ENCODE assay signal across 29 cellular contexts in the genomic region with DNA sequence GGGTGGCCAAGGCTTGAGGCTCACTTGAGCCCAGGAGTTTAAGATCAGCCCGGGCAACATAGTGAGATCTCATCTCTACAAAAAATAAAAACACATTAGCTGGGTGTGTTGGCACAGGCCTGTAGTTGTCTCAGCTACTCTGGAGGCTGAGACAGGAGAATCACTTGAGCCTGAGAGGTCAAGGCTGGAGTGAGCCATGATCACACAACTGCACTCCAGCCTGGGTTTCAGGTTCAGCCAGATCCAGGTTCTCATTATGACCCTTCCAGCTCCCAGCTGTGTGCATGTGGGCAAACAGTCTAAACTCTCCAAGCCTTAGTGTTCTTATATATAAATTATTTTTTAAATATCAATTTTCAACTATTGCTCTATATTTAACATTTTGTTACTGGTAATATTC.
"Had no signal": no experiment of that assay in that cellular context is flagged by ENCODE, and none has a peak within 500 bp of the region (broad histone marks: within the 10 kb centered on the region; RNA-seq: fewer than 3 reads in every experiment).

No MANE protein-coding gene starts in this region.

- DNase-seq: activated CD4-positive, alpha-beta memory T cell treated with anti-CD3 and anti-CD28 coated beads for 36 hours; activated CD4-positive, alpha-beta T cell treated with anti-CD3 and anti-CD28 coated beads for 36 hours; activated CD4-positive, alpha-beta T cell treated with anti-CD3 and anti-CD28 coated beads, Interleukin-2, amount 10 ng/mL, durations not matched to agents 24 days and 14 days; activated CD4-positive, CD25-positive, alpha-beta regulatory T cell; activated CD4-positive, CD25-positive, alpha-beta regulatory T cell treated with anti-CD3 and anti-CD28 coated beads, Interleukin-2, amount 50 U/mL, for 72 hours; activated CD8-positive, alpha-beta memory T cell treated with anti-CD3 and anti-CD28 coated beads, Interleukin-2, amount 10 ng/mL, durations not matched to agents 7 days and 5 days; activated CD8-positive, alpha-beta memory T cell treated with anti-CD3 and anti-CD28 coated beads, Interleukin-2, amount 50 U/mL, for 4 hours; activated CD8-positive, alpha-beta T cell treated with anti-CD3 and anti-CD28 coated beads, Interleukin-2, amount 10 ng/mL, durations not matched to agents 7 days and 5 days; activated gamma-delta T cell; activated naive CD4-positive, alpha-beta T cell; activated naive CD4-positive, alpha-beta T cell treated with anti-CD3 and anti-CD28 coated beads, Interleukin-2, amount 10 ng/mL, durations not matched to agents 7 days and 5 days; activated naive CD8-positive, alpha-beta T cell treated with anti-CD3 and anti-CD28 coated beads, Interleukin-2, amount 10 ng/mL, durations not matched to agents 7 days and 5 days; activated T-cell treated with anti-CD3 and anti-CD28 coated beads, Interleukin-2, amount 50 U/mL, for 24 hours; activated T-cell treated with anti-CD3 and anti-CD28 coated beads, Interleukin-2, amount 50 U/mL, for 72 hours; central memory CD4-positive, alpha-beta T cell; cerebellar nuclear complex; effector CD4-positive, alpha-beta T cell; effector memory CD8-positive, alpha-beta T cell; esophagus squamous epithelium; foreskin melanocyte; T-helper 2 cell had no signal

- H3K4me3 ChIP-seq: ascending aorta, breast epithelium, cardiac muscle cell, coronary artery, esophagus squamous epithelium, gastroesophageal sphincter had no signal

- ATAC-seq: activated CD4-positive, alpha-beta T cell treated with anti-CD3 and anti-CD28 coated beads for 36 hours; activated CD8-positive, alpha-beta memory T cell treated with anti-CD3 and anti-CD28 coated beads, Interleukin-2, amount 10 ng/mL, durations not matched to agents 7 days and 5 days; activated CD8-positive, alpha-beta T cell treated with anti-CD3 and anti-CD28 coated beads, Interleukin-2, amount 10 ng/mL, durations not matched to agents 7 days and 5 days; activated naive CD4-positive, alpha-beta T cell treated with anti-CD3 and anti-CD28 coated beads, Interleukin-2, amount 50 U/mL, for 72 hours; activated T-cell treated with anti-CD3 and anti-CD28 coated beads, Interleukin-2, amount 50 U/mL, for 72 hours; effector memory CD8-positive, alpha-beta T cell had no signal

- H3K27ac Mint-ChIP-seq: activated CD4-positive, alpha-beta memory T cell treated with anti-CD3 and anti-CD28 coated beads for 36 hours; activated CD4-positive, alpha-beta T cell treated with anti-CD3 and anti-CD28 coated beads for 36 hours; activated CD4-positive, alpha-beta T cell treated with anti-CD3 and anti-CD28 coated beads, Interleukin-2, amount 10 ng/mL, durations not matched to agents 24 days and 14 days; activated CD8-positive, alpha-beta memory T cell treated with anti-CD3 and anti-CD28 coated beads, Interleukin-2, amount 10 ng/mL, durations not matched to agents 7 days and 5 days; activated CD8-positive, alpha-beta T cell treated with anti-CD3 and anti-CD28 coated beads, Interleukin-2, amount 10 ng/mL, durations not matched to agents 7 days and 5 days; activated naive CD4-positive, alpha-beta T cell treated with anti-CD3 and anti-CD28 coated beads, Interleukin-2, amount 10 ng/mL, durations not matched to agents 7 days and 5 days; activated naive CD4-positive, alpha-beta T cell treated with anti-CD3 and anti-CD28 coated beads, Interleukin-2, amount 50 U/mL, for 72 hours; activated naive CD8-positive, alpha-beta T cell treated with anti-CD3 and anti-CD28 coated beads, Interleukin-2, amount 10 ng/mL, durations not matched to agents 7 days and 5 days; activated T-cell treated with anti-CD3 and anti-CD28 coated beads, Interleukin-2, amount 50 U/mL, for 24 hours; activated T-cell treated with anti-CD3 and anti-CD28 coated beads, Interleukin-2, amount 50 U/mL, for 72 hours; dendritic cell treated with granulocyte-macrophage colony-stimulating factor and Interleukin-4, amounts not matched to agents 40 ng/mL and 50 ng/mL, for 4 days; effector memory CD8-positive, alpha-beta T cell had no signal

- H3K4me1 Mint-ChIP-seq: activated CD4-positive, alpha-beta T cell treated with anti-CD3 and anti-CD28 coated beads for 36 hours; activated CD4-positive, alpha-beta T cell treated with anti-CD3 and anti-CD28 coated beads, Interleukin-2, amount 10 ng/mL, durations not matched to agents 24 days and 14 days; activated CD8-positive, alpha-beta memory T cell treated with anti-CD3 and anti-CD28 coated beads, Interleukin-2, amount 10 ng/mL, durations not matched to agents 7 days and 5 days; activated naive CD4-positive, alpha-beta T cell treated with anti-CD3 and anti-CD28 coated beads, Interleukin-2, amount 10 ng/mL, durations not matched to agents 7 days and 5 days; activated naive CD8-positive, alpha-beta T cell treated with anti-CD3 and anti-CD28 coated beads, Interleukin-2, amount 10 ng/mL, durations not matched to agents 7 days and 5 days had no signal

- H3K27me3 Mint-ChIP-seq: activated CD8-positive, alpha-beta memory T cell treated with anti-CD3 and anti-CD28 coated beads, Interleukin-2, amount 10 ng/mL, durations not matched to agents 7 days and 5 days; activated T-cell treated with anti-CD3 and anti-CD28 coated beads, Interleukin-2, amount 50 U/mL, for 24 hours; dendritic cell treated with granulocyte-macrophage colony-stimulating factor and Interleukin-4, amounts not matched to agents 40 ng/mL and 50 ng/mL, for 4 days had no signal

- H3K36me3 Mint-ChIP-seq: activated CD4-positive, alpha-beta memory T cell treated with anti-CD3 and anti-CD28 coated beads for 36 hours; activated CD8-positive, alpha-beta memory T cell treated with anti-CD3 and anti-CD28 coated beads, Interleukin-2, amount 10 ng/mL, durations not matched to agents 7 days and 5 days; activated naive CD4-positive, alpha-beta T cell treated with anti-CD3 and anti-CD28 coated beads, Interleukin-2, amount 10 ng/mL, durations not matched to agents 7 days and 5 days; activated naive CD4-positive, alpha-beta T cell treated with anti-CD3 and anti-CD28 coated beads, Interleukin-2, amount 50 U/mL, for 72 hours; activated naive CD8-positive, alpha-beta T cell treated with anti-CD3 and anti-CD28 coated beads, Interleukin-2, amount 10 ng/mL, durations not matched to agents 7 days and 5 days had no signal

- H3K27me3 ChIP-seq: ascending aorta, breast epithelium, cardiac muscle cell, esophagus squamous epithelium, gastroesophageal sphincter had no signal

- H3K9me3 Mint-ChIP-seq: activated CD4-positive, alpha-beta memory T cell treated with anti-CD3 and anti-CD28 coated beads for 36 hours; activated CD4-positive, alpha-beta T cell treated with anti-CD3 and anti-CD28 coated beads, Interleukin-2, amount 10 ng/mL, durations not matched to agents 24 days and 14 days; activated naive CD4-positive, alpha-beta T cell treated with anti-CD3 and anti-CD28 coated beads, Interleukin-2, amount 10 ng/mL, durations not matched to agents 7 days and 5 days; activated naive CD4-positive, alpha-beta T cell treated with anti-CD3 and anti-CD28 coated beads, Interleukin-2, amount 50 U/mL, for 72 hours; activated naive CD8-positive, alpha-beta T cell treated with anti-CD3 and anti-CD28 coated beads, Interleukin-2, amount 10 ng/mL, durations not matched to agents 7 days and 5 days; activated T-cell treated with anti-CD3 and anti-CD28 coated beads, Interleukin-2, amount 50 U/mL, for 24 hours; activated T-cell treated with anti-CD3 and anti-CD28 coated beads, Interleukin-2, amount 50 U/mL, for 72 hours; dendritic cell treated with granulocyte-macrophage colony-stimulating factor and Interleukin-4, amounts not matched to agents 40 ng/mL and 50 ng/mL, for 4 days; effector memory CD8-positive, alpha-beta T cell had no signal

- H3K27ac ChIP-seq: cardiac muscle cell, esophagus squamous epithelium, gastroesophageal sphincter had no signal

- H3K4me3 Mint-ChIP-seq: activated CD4-positive, alpha-beta memory T cell treated with anti-CD3 and anti-CD28 coated beads for 36 hours; activated CD4-positive, alpha-beta T cell treated with anti-CD3 and anti-CD28 coated beads for 36 hours; activated CD4-positive, alpha-beta T cell treated with anti-CD3 and anti-CD28 coated beads, Interleukin-2, amount 10 ng/mL, durations not matched to agents 24 days and 14 days; activated CD8-positive, alpha-beta memory T cell treated with anti-CD3 and anti-CD28 coated beads, Interleukin-2, amount 10 ng/mL, durations not matched to agents 7 days and 5 days; activated CD8-positive, alpha-beta T cell treated with anti-CD3 and anti-CD28 coated beads, Interleukin-2, amount 10 ng/mL, durations not matched to agents 7 days and 5 days; activated naive CD4-positive, alpha-beta T cell treated with anti-CD3 and anti-CD28 coated beads, Interleukin-2, amount 10 ng/mL, durations not matched to agents 7 days and 5 days; activated naive CD8-positive, alpha-beta T cell treated with anti-CD3 and anti-CD28 coated beads, Interleukin-2, amount 10 ng/mL, durations not matched to agents 7 days and 5 days; activated T-cell treated with anti-CD3 and anti-CD28 coated beads, Interleukin-2, amount 50 U/mL, for 24 hours; activated T-cell treated with anti-CD3 and anti-CD28 coated beads, Interleukin-2, amount 50 U/mL, for 72 hours; brain; dendritic cell treated with granulocyte-macrophage colony-stimulating factor and Interleukin-4, amounts not matched to agents 40 ng/mL and 50 ng/mL, for 4 days; effector memory CD8-positive, alpha-beta T cell had no signal

- H3K9me3 ChIP-seq: ascending aorta, breast epithelium, esophagus squamous epithelium, gastroesophageal sphincter had no signal

- H3K36me3 ChIP-seq: ascending aorta, breast epithelium, cardiac muscle cell, esophagus squamous epithelium, gastroesophageal sphincter had no signal
